8 cellular contexts compared by ENCODE assay signal in the genomic region with DNA sequence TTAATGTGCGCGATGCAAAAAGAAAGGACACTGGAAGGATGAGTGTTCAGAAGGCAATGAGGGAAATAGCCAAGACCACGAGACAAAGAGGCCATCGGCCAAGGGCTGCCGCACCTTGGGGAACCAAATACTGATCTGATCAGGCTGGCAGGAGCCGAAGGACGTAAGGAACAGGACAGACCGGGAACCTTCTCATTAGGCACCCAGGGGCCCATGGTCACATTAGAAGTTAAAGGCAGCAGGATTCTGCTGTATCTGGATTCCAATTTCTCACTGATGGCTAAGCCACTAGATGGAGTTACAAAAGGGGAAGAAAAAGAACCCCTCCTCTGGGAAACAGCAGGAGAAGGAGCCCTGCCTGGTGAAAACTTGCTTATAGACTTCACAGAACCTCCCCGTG. TPM values are rescaled to one million over a fixed set of nuclear protein-coding genes. Genes with fewer than 3 reads are reported as not detected.
DNase-seq lines count a peak whose midpoint lies in the region; ATAC-seq, FAIRE-seq and TF ChIP-seq lines count a peak whose summit lies in the region.

No MANE protein-coding gene starts in this region.

- H4K91ac ChIP-seq in H9 (ENCODE audit: insufficient read length, low read depth, low read length), result no peak overlapping the region

- peak overlapping the region; percentile 71 for H3K4me3 ChIP-seq in ACC112 (ENCODE audit: low read depth, low read length)
- peak overlapping the region; percentile 56 to 68 for H3K4me3 ChIP-seq in muscle layer of duodenum (ENCODE audit: low read depth in 1 of 2, low read length in 2 of 2)

- H3K9ac ChIP-seq in H9 (ENCODE audit: extremely low read depth, insufficient read length, low read length), result no peak overlapping the region

- H2AFZ ChIP-seq in ACC112 (ENCODE audit: low read length, unreplicated experiment) (peak overlapping the region; percentile 37), H9 (ENCODE audit: low read length) (no peak overlapping the region)

- DNase-seq in H9 (no peak), chondrocyte (ENCODE audit: low spot score) (no peak), HTR-8/SVneo (ENCODE audit: insufficient read length, low spot score) (no peak)

- H3K14ac ChIP-seq in H9 (ENCODE audit: insufficient read depth, low read length), result no peak overlapping the region

- H3K79me1 ChIP-seq in H9 (ENCODE audit: insufficient read depth, low read depth, low read length, poor library complexity, severe bottlenecking), result no peaks in the 10 kb centered on the region

- no peaks in the 10 kb centered on the region for H4K20me1 ChIP-seq in H9 (ENCODE audit: control insufficient read depth, insufficient read depth, insufficient read length)

- no peak overlapping the region for H2BK20ac ChIP-seq in H9 (ENCODE audit: low read depth, low read length, poor library complexity, severe bottlenecking)

- no peak overlapping the region for H2BK5ac ChIP-seq in H9 (ENCODE audit: insufficient read length, low read length)

- H3K23ac ChIP-seq in H9 (ENCODE audit: insufficient read length, low read depth, low read length), result no peak overlapping the region

- H3K4ac ChIP-seq in H9 (ENCODE audit: low read depth, low read length), result no peak overlapping the region

- TF ChIP-seq CTCF in H9 (conservative IDR thresholded peaks at IDR 0.05), result no peak
- peak; percentile 56 for TF ChIP-seq CTCF in chondrocyte (IDR thresholded peaks at IDR 0.05)

- no peak overlapping the region for H3T11ph ChIP-seq in H9 (ENCODE audit: low read length)

- H3K27ac ChIP-seq in ACC112 (ENCODE audit: low read depth, low read length), result no peak overlapping the region
- H3K27ac ChIP-seq in H9 (ENCODE audit: insufficient read length, low read depth, low read length), result no peak overlapping the region
- H3K27ac ChIP-seq in muscle layer of duodenum (ENCODE audit: low read length), result no peak overlapping the region

- no peak overlapping the region for H3K56ac ChIP-seq in H9 (ENCODE audit: insufficient read length, low read depth, low read length)

- H3K4me2 ChIP-seq in H9 (ENCODE audit: insufficient read depth, insufficient read length, low read length), result peak overlapping the region; percentile 53

- no peak overlapping the region for H2BK120ac ChIP-seq in H9 (ENCODE audit: low read depth, low read length, poor library complexity, severe bottlenecking)

- H3K79me2 ChIP-seq in ACC112 (ENCODE audit: control insufficient read depth, insufficient read depth, low read length, unreplicated experiment) (no peaks in the 10 kb centered on the region), H9 (ENCODE audit: insufficient read depth, low read length) (no peaks in the 10 kb centered on the region)

- WGBS in H9 (ENCODE audit: extremely low coverage, insufficient read length, low lambda C conversion rate), result no CpG with 5 or more reads among the region's 9 CpGs

- H4K8ac ChIP-seq in H9 (replicated peaks; ENCODE audit: insufficient read length, low read depth, low read length), result no peak overlapping the region

- no peaks in the 10 kb centered on the region for H3K23me2 ChIP-seq in H9 (ENCODE audit: insufficient read length, low read depth, low read length, poor library complexity, severe bottlenecking)

- H3K36me3 Mint-ChIP-seq in H9 (ENCODE audit: insufficient read depth in 1 of 3, low read depth in 3 of 3) (no peaks in the 10 kb centered on the region), chondrocyte (ENCODE audit: low read depth) (no peaks in the 10 kb centered on the region)

- peaks cover 4% of the 10 kb centered on the region for H3K4me1 ChIP-seq in ACC112 (ENCODE audit: control insufficient read depth, insufficient read depth, low read length, unreplicated experiment)
- H3K4me1 ChIP-seq in H9 (ENCODE audit: insufficient read depth, low read length), result no peaks in the 10 kb centered on the region; the same call in 1 of the 2 replicates
- H3K4me1 ChIP-seq in muscle layer of duodenum (ENCODE audit: control insufficient read depth in 1 of 2, insufficient read depth in 2 of 2, low read length in 2 of 2), result peaks cover 3 to 18% of the 10 kb centered on the region in 2 donors

- no peak overlapping the region for H2AK5ac ChIP-seq in H9 (ENCODE audit: insufficient read length, low read length)

- FAIRE-seq in HTR-8/SVneo (lab: Jason Lieb, UNC), result no peak

- H3K27me3 Mint-ChIP-seq in H9 (ENCODE audit: low read depth), result peaks cover 12% of the 10 kb centered on the region
- peaks cover 2% of the 10 kb centered on the region for H3K27me3 Mint-ChIP-seq in chondrocyte (ENCODE audit: low read depth)

- H3K4me1 Mint-ChIP-seq in H9, result peaks cover 28 to 41% of the 10 kb centered on the region in 2 experiments
- H3K4me1 Mint-ChIP-seq in chondrocyte (ENCODE audit: low read depth), result peaks cover 56% of the 10 kb centered on the region

- H3K36me3 ChIP-seq in ACC112 (ENCODE audit: insufficient read depth, low read length) (no peaks in the 10 kb centered on the region), muscle layer of duodenum (ENCODE audit: control insufficient read depth in 1 of 2, insufficient read depth in 2 of 2, low read length in 2 of 2) (no peaks in the 10 kb centered on the region)

- H3K18ac ChIP-seq in H9 (ENCODE audit: insufficient read length, low read depth, low read length), result no peak overlapping the region

- ATAC-seq in GM21515 (IDR thresholded peaks at IDR 0.05; ENCODE audit: unreplicated experiment) (no peak), GM21381 (IDR thresholded peaks at IDR 0.05; ENCODE audit: unreplicated experiment) (no peak), HG02571 (IDR thresholded peaks at IDR 0.05; ENCODE audit: unreplicated experiment) (no peak)

- no peak overlapping the region for H2BK12ac ChIP-seq in H9 (ENCODE audit: insufficient read length, low read depth, low read length)

- no peak overlapping the region for H2BK15ac ChIP-seq in H9 (ENCODE audit: low read depth, low read length)

- H3K4me3 Mint-ChIP-seq in H9, result peak overlapping the region; percentile 38 to 58; a peak in 3 of 5 replicates
- H3K4me3 Mint-ChIP-seq in chondrocyte (ENCODE audit: unreplicated experiment), result peak overlapping the region; percentile 76

- H3K27me3 ChIP-seq in ACC112 (ENCODE audit: insufficient read depth, low read length), result no peaks in the 10 kb centered on the region
- H3K27me3 ChIP-seq in H9 (ENCODE audit: insufficient read depth, low read length), result no peaks in the 10 kb centered on the region
- H3K27me3 ChIP-seq in muscle layer of duodenum (ENCODE audit: low read depth, low read length), result no peaks in the 10 kb centered on the region

- H3K9me3 ChIP-seq in H9 (ENCODE audit: control insufficient read depth, low read depth, low read length) (no peaks in the 10 kb centered on the region), muscle layer of duodenum (ENCODE audit: control insufficient read depth in 1 of 2, low read length in 2 of 2) (no peaks in the 10 kb centered on the region)

- H3K9me3 Mint-ChIP-seq in H9 (no peaks in the 10 kb centered on the region), chondrocyte (ENCODE audit: low read depth) (no peaks in the 10 kb centered on the region)

- no peak overlapping the region for H4K5ac ChIP-seq in H9 (ENCODE audit: insufficient read length, low read depth, low read length)

- H3K27ac Mint-ChIP-seq in H9 (peak overlapping the region in 1 of 3 experiments; percentile 74; a peak in 2 of 7 replicates), chondrocyte (ENCODE audit: unreplicated experiment) (peak overlapping the region; percentile 23)

RNA-seq across cellular contexts. Expression of a gene that starts 28.8 kb away (rescaled TPM):
- 6.1 and 7.5 TPM in 2 replicates for total RNA-seq in H9 (2021)
- total RNA-seq in chondrocyte, result 58.0 to 83.0 TPM (median 58.8 TPM) in 3 replicates

RNA-seq across cellular contexts. Expression of a gene that starts 33.2 kb away (rescaled TPM):
- total RNA-seq in H9 (2021) (82.3 and 91.5 TPM in 2 replicates), chondrocyte (31.5 to 41.4 TPM (median 36.9 TPM) in 3 replicates)

RNA-seq across cellular contexts. Expression of a gene that starts 33.2 kb away (rescaled TPM):
- total RNA-seq in H9 (2021), result 21.9 and 24.0 TPM in 2 replicates
- total RNA-seq in chondrocyte, result 17.4 to 21.4 TPM (median 18.1 TPM) in 3 replicates
